In the genomic region with DNA sequence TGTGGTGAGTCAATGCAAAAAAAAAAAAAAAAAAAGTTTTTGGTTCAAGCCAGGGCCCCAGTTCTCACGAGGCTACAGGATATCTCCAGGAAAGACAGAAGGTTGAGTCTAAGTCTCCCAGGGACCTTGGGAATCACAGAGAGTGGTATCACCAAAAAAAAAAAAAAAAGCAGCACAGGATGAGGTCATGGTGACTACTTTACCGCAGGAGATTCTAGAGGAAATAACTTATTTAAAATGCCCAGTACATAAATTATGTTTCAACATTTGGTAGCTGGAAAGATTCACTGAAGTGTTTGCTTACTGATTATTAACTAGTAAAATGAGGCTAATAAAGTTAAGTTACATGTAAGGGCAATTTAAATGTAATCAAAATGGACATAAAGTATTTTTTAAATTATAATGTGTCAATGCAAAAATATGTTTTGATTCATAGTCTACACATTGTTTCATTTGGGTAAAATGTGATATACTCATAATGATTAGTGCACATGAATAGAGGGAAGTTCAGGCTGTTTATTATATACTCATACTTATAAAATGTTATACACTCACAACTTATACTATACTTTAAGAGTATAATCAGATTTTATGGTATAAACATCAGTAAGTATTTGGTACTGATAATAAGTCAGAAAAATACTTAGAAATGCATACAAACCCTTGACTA, we compare ENCODE assay signal across 18 cellular contexts.
A peak's percentile ranks its signal among the peaks of the same experiment; 100 is the strongest.
DNase-seq lines count a peak whose midpoint lies in the region; ATAC-seq, FAIRE-seq and TF ChIP-seq lines count a peak whose summit lies in the region.
"Had no signal": no experiment of that assay in that cellular context is flagged by ENCODE, and none has a peak within 500 bp of the region (broad histone marks: within the 10 kb centered on the region; RNA-seq: fewer than 3 reads in every experiment).

No MANE protein-coding gene starts in this region.

- 39 to 50% (median 44%) methylated on average over 2 of the region's 2 CpGs for WGBS in psoas muscle, 3 donors

- H3K27ac ChIP-seq in brain microvascular endothelial cell (peak overlapping the region; percentile 16), psoas muscle (no peak overlapping the region)

- H3K9me3 ChIP-seq in psoas muscle: no peaks in the 10 kb centered on the region

- ATAC-seq in psoas muscle: no peak
- ATAC-seq: natural killer cell; right cardiac atrium; stimulated activated naive CD8-positive, alpha-beta T cell treated with anti-CD3 and anti-CD28 coated beads, Interleukin-15, Interleukin-2, amounts not matched to agents 100 U/mL and 50 U/mL, for 24 hours had no signal

- intact Hi-C loops in posterior vena cava (cut with DNase I) (no loop called here), psoas muscle (cut with DNase I) (no loop called here)

- DNase-seq in AG10803 (ENCODE audit: low read depth) (peak; percentile 72), HTR-8/SVneo (ENCODE audit: insufficient read length, low spot score) (peak; percentile 10), brain microvascular endothelial cell (peak; percentile 71), posterior vena cava (ENCODE audit: low spot score) (no peak), NCI-H69 (lab: John Stamatoyannopoulos, UW) (no peak), NCI-H1105 treated with DMSO at 0.1 percent for 48 hours (lab: John Stamatoyannopoulos, UW) (no peak), psoas muscle (no peak)
- DNase-seq: activated CD8-positive, alpha-beta memory T cell treated with anti-CD3 and anti-CD28 coated beads, Interleukin-2, amount 50 U/mL, for 4 hours; activated naive CD8-positive, alpha-beta T cell treated with anti-CD3 and anti-CD28 coated beads for 36 hours; C1 segment of cervical spinal cord; cortex of kidney; glutamatergic neuron; MM.1S; natural killer cell; right cardiac atrium; stimulated activated naive CD8-positive, alpha-beta T cell treated with anti-CD3 and anti-CD28 coated beads, Interleukin-15, Interleukin-2, amounts not matched to agents 100 U/mL and 50 U/mL, for 24 hours had no signal

- TF ChIP-seq CTCF in AG10803 (conservative IDR thresholded peaks at IDR 0.05; ENCODE audit: low read length) (no peak), brain microvascular endothelial cell (IDR thresholded peaks at IDR 0.05; ENCODE audit: low read depth, low read length, missing control alignments) (no peak), psoas muscle (IDR thresholded peaks at IDR 0.05) (no peak)

- H3K4me1 ChIP-seq in psoas muscle: no peaks in the 10 kb centered on the region

- H3K27me3 ChIP-seq in brain microvascular endothelial cell (replicated peaks) (no peaks in the 10 kb centered on the region), psoas muscle (ENCODE audit: insufficient read depth in 3 of 3, low read length in 2 of 3) (no peaks in the 10 kb centered on the region)

- H3K4me3 ChIP-seq in AG10803 (ENCODE audit: low read length): no peak overlapping the region
- no peak overlapping the region for H3K4me3 ChIP-seq in brain microvascular endothelial cell (ENCODE audit: low read depth, low read length)
- no peak overlapping the region for H3K4me3 ChIP-seq in psoas muscle

- FAIRE-seq in HTR-8/SVneo (lab: Jason Lieb, UNC) (no peak), islet of Langerhans (lab: Jason Lieb, UNC) (peak; percentile 45)
- FAIRE-seq: H1 had no signal

- in situ Hi-C loops in brain microvascular endothelial cell (cut with HindIII; ENCODE audit: low pct_ligation_motif_present, low sequenced_read_pairs): no loop called here

- no peaks in the 10 kb centered on the region for H3K36me3 ChIP-seq in brain microvascular endothelial cell (replicated peaks)
- no peaks in the 10 kb centered on the region for H3K36me3 ChIP-seq in psoas muscle (ENCODE audit: insufficient read depth in 1 of 2, low read depth in 1 of 2)

Comparison
In these comparisons a context has a peak if more than half of its experiments do, and no peak if none do; other contexts are left out.
1. DNase-seq: peak in AG10803 (single experiment), HTR-8/SVneo (single experiment) and brain microvascular endothelial cell (single experiment); none in posterior vena cava (single experiment), NCI-H69 (single experiment), NCI-H1105 treated with DMSO at 0.1 percent for 48 hours (single experiment) and psoas muscle (0 of 2).